In the genomic region with DNA sequence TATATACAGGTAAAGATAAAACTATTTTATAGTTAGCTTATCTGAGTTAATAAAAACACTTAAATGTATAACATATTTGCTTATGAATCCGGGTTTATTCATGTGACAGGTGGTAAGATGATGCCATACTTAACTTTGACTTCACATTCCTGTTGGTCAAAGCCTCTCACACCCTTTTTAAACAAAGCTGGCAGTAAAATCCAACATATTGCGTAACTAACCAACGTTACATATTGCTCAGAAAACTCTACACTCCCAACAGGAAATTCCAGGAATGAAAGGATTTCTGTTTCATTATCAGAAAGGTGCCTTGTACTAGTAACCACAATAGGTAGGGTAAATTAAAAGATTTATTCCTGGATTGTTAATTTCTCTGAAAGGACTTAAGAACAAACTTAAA, we compare ENCODE assay signal across 15 cellular contexts. TPM values are rescaled to one million over a fixed set of nuclear protein-coding genes. Genes with fewer than 3 reads are reported as not detected.
DNase-seq lines count a peak whose midpoint lies in the region; ATAC-seq and TF ChIP-seq lines count a peak whose summit lies in the region.
"Had no signal": no experiment of that assay in that cellular context is flagged by ENCODE, and none has a peak within 500 bp of the region (broad histone marks: within the 10 kb centered on the region; RNA-seq: fewer than 3 reads in every experiment).

No MANE protein-coding gene starts in this region.

- peak; percentile 32 for DNase-seq in Calu3
- DNase-seq in NCI-H226, result peak; percentile 87
- peak; percentile 84 for DNase-seq in epithelial cell of esophagus (ENCODE audit: low read depth)
- DNase-seq in mucosa of descending colon, result no peak
- DNase-seq in stimulated activated CD4-positive, alpha-beta T cell treated with anti-CD3 and anti-CD28 coated beads, Interleukin-2, amount 100 ng/mL, for 24 hours, result no peak
- DNase-seq in pons (ENCODE audit: low spot score), result no peak
- no peak for DNase-seq in CD8-positive, alpha-beta T cell
- DNase-seq: adrenal gland, kidney, NCI-H2029 treated with DMSO at 0.1 percent for 48 hours, psoas muscle had no signal

- no peaks in the 10 kb centered on the region for H3K27me3 Mint-ChIP-seq in Calu3 (ENCODE audit: unreplicated experiment)
- no peaks in the 10 kb centered on the region for H3K27me3 Mint-ChIP-seq in CD8-positive, alpha-beta T cell (ENCODE audit: low read depth)

- no peak overlapping the region for H3K4me3 ChIP-seq in epithelial cell of esophagus (ENCODE audit: low read length)
- no peak overlapping the region for H3K4me3 ChIP-seq in mucosa of descending colon
- no peak overlapping the region for H3K4me3 ChIP-seq in CD8-positive, alpha-beta T cell (ENCODE audit: low read depth, low read length)
- H3K4me3 ChIP-seq: adrenal gland, HAP-1, psoas muscle had no signal

- no peak overlapping the region for H3K27ac ChIP-seq in CD8-positive, alpha-beta T cell (ENCODE audit: low read depth, low read length)
- H3K27ac ChIP-seq: adrenal gland, psoas muscle had no signal

- H3K36me3 ChIP-seq in mucosa of descending colon (ENCODE audit: low read depth), result no peaks in the 10 kb centered on the region
- H3K36me3 ChIP-seq in CD8-positive, alpha-beta T cell (ENCODE audit: insufficient read depth, low read length), result no peaks in the 10 kb centered on the region
- H3K36me3 ChIP-seq: adrenal gland, HAP-1 had no signal

- peaks cover 7% of the 10 kb centered on the region for H3K4me1 ChIP-seq in mucosa of descending colon (ENCODE audit: low read depth)
- H3K4me1 ChIP-seq in CD8-positive, alpha-beta T cell (ENCODE audit: insufficient read depth, low read length), result no peaks in the 10 kb centered on the region
- H3K4me1 ChIP-seq: adrenal gland, psoas muscle had no signal

- no peaks in the 10 kb centered on the region for H3K27me3 ChIP-seq in CD8-positive, alpha-beta T cell (ENCODE audit: insufficient read depth, low read length)
- H3K27me3 ChIP-seq: adrenal gland had no signal

- peaks cover 37% of the 10 kb centered on the region for H3K4me1 Mint-ChIP-seq in Calu3 (ENCODE audit: low read depth, unreplicated experiment)
- H3K4me1 Mint-ChIP-seq in CD8-positive, alpha-beta T cell (ENCODE audit: low read depth), result peaks cover 4% of the 10 kb centered on the region
- H3K4me1 Mint-ChIP-seq: IgD-negative memory B cell had no signal

- POLR2A ChIA-PET in CD8-positive, alpha-beta T cell (lab: Charles Lee), result interaction anchor here (1.5 kb wide), 1 partner anchor 119 kb away, joined by 3 read pairs; no protein-coding TSS in a partner anchor

- peak overlapping the region; percentile 96 for H3K27ac Mint-ChIP-seq in Calu3 (ENCODE audit: unreplicated experiment)
- no peak overlapping the region for H3K27ac Mint-ChIP-seq in CD8-positive, alpha-beta T cell
- H3K27ac Mint-ChIP-seq: IgD-negative memory B cell had no signal

- H3K9me3 Mint-ChIP-seq in Calu3 (ENCODE audit: low read depth, unreplicated experiment), result peaks cover 13% of the 10 kb centered on the region
- H3K9me3 Mint-ChIP-seq in CD8-positive, alpha-beta T cell, result peaks cover 4% of the 10 kb centered on the region

- no peak overlapping the region for H3K4me3 Mint-ChIP-seq in Calu3 (ENCODE audit: low read depth, unreplicated experiment)
- no peak overlapping the region for H3K4me3 Mint-ChIP-seq in CD8-positive, alpha-beta T cell
- H3K4me3 Mint-ChIP-seq: IgD-negative memory B cell had no signal

- intact Hi-C loops in Calu3 (cut with micrococcal nuclease; ENCODE audit: unreplicated experiment), result loop anchor here (1.0 to 10.0 kb wide), 4 partner anchors 10 to 117 kb away; no protein-coding TSS in a partner anchor
- intact Hi-C loops in mucosa of descending colon (cut with DNase I, micrococcal nuclease), result no loop called here
- intact Hi-C loops in CD8-positive, alpha-beta T cell (cut with DNase I, micrococcal nuclease), result no loop called here

- H3K36me3 Mint-ChIP-seq in Calu3 (ENCODE audit: insufficient read depth, unreplicated experiment), result peaks cover 32% of the 10 kb centered on the region
- H3K36me3 Mint-ChIP-seq in CD8-positive, alpha-beta T cell, result peaks cover 27% of the 10 kb centered on the region

- ATAC-seq in mucosa of descending colon, result peak; percentile 91
- no peak for ATAC-seq in HG02840 (IDR thresholded peaks at IDR 0.05; ENCODE audit: low FRiP score, unreplicated experiment)
- no peak for ATAC-seq in CD8-positive, alpha-beta T cell
- ATAC-seq: psoas muscle had no signal

- no peak for TF ChIP-seq CTCF in Calu3 (IDR thresholded peaks at IDR 0.05; ENCODE audit: unreplicated experiment)
- no peak for TF ChIP-seq CTCF in epithelial cell of esophagus (IDR thresholded peaks at IDR 0.05; ENCODE audit: insufficient read depth, low read depth, low read length, missing control alignments)
- no peak for TF ChIP-seq CTCF in mucosa of descending colon (IDR thresholded peaks at IDR 0.05)
- no peak for TF ChIP-seq CTCF in CD8-positive, alpha-beta T cell (IDR thresholded peaks at IDR 0.05)

- H3K9me3 ChIP-seq in mucosa of descending colon, result peaks cover 3% of the 10 kb centered on the region
- H3K9me3 ChIP-seq in CD8-positive, alpha-beta T cell (ENCODE audit: low read length), result peaks cover 2% of the 10 kb centered on the region
- H3K9me3 ChIP-seq: adrenal gland, HAP-1 had no signal

- no TSS peak for BruUV-seq in Calu3 (replicated peaks; lab: Mats Ljungman, UMichigan)

- CTCF ChIA-PET in Calu3 (lab: Charles Lee), result interaction anchor here (0.5 to 1.4 kb wide), 3 partner anchors 156 to 241 kb away, joined by 4 to 6 read pairs (median 5); no protein-coding TSS in a partner anchor
- CTCF ChIA-PET in CD8-positive, alpha-beta T cell (lab: Charles Lee), result no interaction called here

RNA-seq across cellular contexts. Expression of a gene that starts 23.7 kb away (rescaled TPM):
- total RNA-seq in Calu3 (2022) (10.2 and 14.3 TPM in 2 replicates), mucosa of descending colon (1 to 10 TPM; 3.5 to 7.0 (median 4.1) TPM)
- 1 to 10 TPM; 4.2 to 5.0 TPM for total RNA-seq in CD8-positive, alpha-beta T cell
- total RNA-seq: OCI-LY7 had no signal

Comparison
In these comparisons a context has a peak if more than half of its experiments do, and no peak if none do; other contexts are left out.
1. DNase-seq: peak in Calu3 (single experiment), NCI-H226 (single experiment) and epithelial cell of esophagus (single experiment); none in mucosa of descending colon (0 of 3), stimulated activated CD4-positive, alpha-beta T cell treated with anti-CD3 and anti-CD28 coated beads, Interleukin-2, amount 100 ng/mL, for 24 hours (0 of 2), pons (single experiment) and CD8-positive, alpha-beta T cell (0 of 7).